22 cellular contexts compared by ENCODE assay signal in the genomic region with DNA sequence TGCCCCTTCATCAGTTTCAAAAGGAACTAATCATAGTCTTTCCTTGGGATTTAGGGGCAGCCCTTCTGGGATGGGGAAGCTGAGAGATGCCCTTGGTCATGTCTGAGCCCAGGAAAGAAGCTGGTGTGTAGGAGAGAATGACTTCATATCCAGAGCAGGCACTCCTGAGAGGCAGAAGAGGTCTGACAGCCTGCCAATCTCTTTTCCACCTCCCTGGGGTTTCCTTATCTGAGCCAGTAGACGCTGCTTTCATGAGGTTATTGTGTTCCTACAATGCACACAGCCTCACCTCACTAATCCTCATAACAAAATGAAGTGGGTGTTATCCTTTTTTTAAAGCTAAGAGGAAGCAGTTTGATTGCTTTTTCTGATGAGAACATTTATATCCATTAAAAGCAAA. TPM values are rescaled to one million over a fixed set of nuclear protein-coding genes. Genes with fewer than 3 reads are reported as not detected.
DNase-seq lines count a peak whose midpoint lies in the region; ATAC-seq and TF ChIP-seq lines count a peak whose summit lies in the region.
"Had no signal": no experiment of that assay in that cellular context is flagged by ENCODE, and none has a peak within 500 bp of the region (broad histone marks: within the 10 kb centered on the region; RNA-seq: fewer than 3 reads in every experiment).

No MANE protein-coding gene starts in this region.

- H3K27me3 ChIP-seq in left ventricle myocardium inferior (ENCODE audit: low read depth): no peaks in the 10 kb centered on the region
- H3K27me3 ChIP-seq in upper lobe of right lung: no peaks in the 10 kb centered on the region
- H3K27me3 ChIP-seq: sigmoid colon, vagina had no signal

- H3K36me3 ChIP-seq in left ventricle myocardium inferior (no peaks in the 10 kb centered on the region), upper lobe of right lung (no peaks in the 10 kb centered on the region)
- H3K36me3 ChIP-seq: sigmoid colon, vagina had no signal

- ATAC-seq in Right ventricle myocardium inferior (peak; percentile 51), upper lobe of right lung (peak; percentile 84), GM21737 (IDR thresholded peaks at IDR 0.05; ENCODE audit: unreplicated experiment) (no peak)
- ATAC-seq: activated CD8-positive, alpha-beta T cell treated with anti-CD3 and anti-CD28 coated beads, Interleukin-2, amount 10 ng/mL, durations not matched to agents 7 days and 5 days; activated T-cell treated with anti-CD3 and anti-CD28 coated beads, Interleukin-2, amount 50 U/mL, for 72 hours; HepG2 had no signal

- H3K4me3 ChIP-seq in left ventricle myocardium inferior (no peak overlapping the region), upper lobe of right lung (no peak overlapping the region)
- H3K4me3 ChIP-seq: sigmoid colon, vagina had no signal

- TF ChIP-seq CTCF in VCaP (conservative IDR thresholded peaks at IDR 0.05) (no peak), left ventricle myocardium inferior (IDR thresholded peaks at IDR 0.05; ENCODE audit: borderline replicate concordance) (no peak), upper lobe of right lung (IDR thresholded peaks at IDR 0.05) (no peak)

- H3K27ac ChIP-seq in VCaP (peak overlapping the region; percentile 56), left ventricle myocardium inferior (replicated peaks) (peak overlapping the region; percentile 27), upper lobe of right lung (no peak overlapping the region)
- H3K27ac ChIP-seq: sigmoid colon, vagina had no signal

- H3K4me1 ChIP-seq in left ventricle myocardium inferior (peaks cover 78% of the 10 kb centered on the region), upper lobe of right lung (peaks cover 9% of the 10 kb centered on the region)
- H3K4me1 ChIP-seq: vagina had no signal

- DNase-seq in Right ventricle myocardium inferior (ENCODE audit: missing footprints): no peak
- DNase-seq in cardiac septum (ENCODE audit: low spot score): no peak
- DNase-seq in left ventricle myocardium inferior: no peak
- DNase-seq in upper lobe of right lung: no peak
- DNase-seq in stimulated activated CD4-positive, alpha-beta T cell treated with anti-CD3 and anti-CD28 coated beads, Interleukin-12 subunit alpha, Interleukin-12 subunit beta, amount 100 ng/mL, for 4 hours: no peak
- DNase-seq in cortex of kidney (lab: John Stamatoyannopoulos, UW): no peak
- DNase-seq: ACHN; activated B cell treated with CpG ODN at 0.5 μM for 24 hours; activated CD8-positive, alpha-beta T cell treated with anti-CD3 and anti-CD28 coated beads, Interleukin-2, amount 10 ng/mL, durations not matched to agents 7 days and 5 days; activated naive CD8-positive, alpha-beta T cell treated with anti-CD3 and anti-CD28 coated beads, Interleukin-2, amount 10 ng/mL, durations not matched to agents 7 days and 5 days; activated T-cell treated with anti-CD3 and anti-CD28 coated beads, Interleukin-2, amount 50 U/mL, for 72 hours; CD4-positive, alpha-beta T cell; DND-41; effector CD8-positive, alpha-beta T cell; kidney; NCI-H1930; sigmoid colon; stimulated activated CD4-positive, alpha-beta T cell treated with anti-CD3 and anti-CD28 coated beads, Interleukin-2, amount 100 ng/mL, for 24 hours had no signal

- H3K9me3 ChIP-seq in left ventricle myocardium inferior (replicated peaks) (no peaks in the 10 kb centered on the region), upper lobe of right lung (no peaks in the 10 kb centered on the region)
- H3K9me3 ChIP-seq: sigmoid colon, vagina had no signal

- intact Hi-C loops in Right ventricle myocardium inferior (cut with DNase I) (no loop called here), cardiac septum (cut with DNase I) (loop anchor here (5.0 kb wide), 1 partner anchor 69 kb away; no protein-coding TSS in a partner anchor), left ventricle myocardium inferior (cut with micrococcal nuclease) (no loop called here), upper lobe of right lung (cut with DNase I) (no loop called here)

RNA-seq across cellular contexts. Expression of a gene that starts 14.1 kb away (rescaled TPM):
- total RNA-seq in Right ventricle myocardium inferior: 8.4 TPM
- total RNA-seq in cardiac septum: 34.8 TPM
- total RNA-seq in left ventricle myocardium inferior: 14.0 TPM
- total RNA-seq in upper lobe of right lung: 21.4 TPM
- total RNA-seq: activated CD8-positive, alpha-beta T cell treated with anti-CD3 and anti-CD28 coated beads, Interleukin-2, amount 10 ng/mL, durations not matched to agents 7 days and 5 days; activated naive CD8-positive, alpha-beta T cell treated with anti-CD3 and anti-CD28 coated beads, Interleukin-2, amount 10 ng/mL, durations not matched to agents 7 days and 5 days; CD4-positive, alpha-beta T cell had no signal
